11 cellular contexts compared by ENCODE assay signal in genomic region chr1:178867670-178868069, GRCh38. TPM values are rescaled to one million over a fixed set of nuclear protein-coding genes. Genes with fewer than 3 reads are reported as not detected.
A peak's percentile ranks its signal among the peaks of the same experiment; 100 is the strongest.
DNase-seq lines count a peak whose midpoint lies in the region; ATAC-seq and TF ChIP-seq lines count a peak whose summit lies in the region.
"Had no signal": no experiment of that assay in that cellular context is flagged by ENCODE, and none has a peak within 500 bp of the region (broad histone marks: within the 10 kb centered on the region; RNA-seq: fewer than 3 reads in every experiment).

No MANE protein-coding gene starts in this region.

- H4K20me1 ChIP-seq in osteoblast (ENCODE audit: insufficient read depth, low read length): no peaks in the 10 kb centered on the region

- H3K9ac ChIP-seq in endocrine pancreas (ENCODE audit: control insufficient read depth, insufficient read depth, low read length): no peak overlapping the region

- H3K36me3 ChIP-seq in endocrine pancreas (ENCODE audit: control insufficient read depth, insufficient read depth, low read length): no peaks in the 10 kb centered on the region
- H3K36me3 ChIP-seq in osteoblast (ENCODE audit: insufficient read depth, low read length): no peaks in the 10 kb centered on the region
- H3K36me3 ChIP-seq: BE2C had no signal

- peaks cover 11% of the 10 kb centered on the region for H3K4me1 Mint-ChIP-seq in stimulated activated naive CD8-positive, alpha-beta T cell treated with anti-CD3 and anti-CD28 coated beads, Interleukin-15, Interleukin-2, amounts not matched to agents 100 ng/mL and 50 ng/mL, for 24 hours (ENCODE audit: low read depth)
- H3K4me1 Mint-ChIP-seq in activated T-helper 17 cell treated with anti-CD3 and anti-CD28 coated beads, Interleukin-2, amount 50 U/mL, for 72 hours: peaks cover 5% of the 10 kb centered on the region

- peak overlapping the region; percentile 4 for H3K4me3 Mint-ChIP-seq in stimulated activated naive CD8-positive, alpha-beta T cell treated with anti-CD3 and anti-CD28 coated beads, Interleukin-15, Interleukin-2, amounts not matched to agents 100 ng/mL and 50 ng/mL, for 24 hours
- no peak overlapping the region for H3K4me3 Mint-ChIP-seq in activated T-helper 17 cell treated with anti-CD3 and anti-CD28 coated beads, Interleukin-2, amount 50 U/mL, for 72 hours

- peak overlapping the region; percentile 43 for H2AFZ ChIP-seq in osteoblast (ENCODE audit: low read length)

- peaks cover 24% of the 10 kb centered on the region for H3K4me1 ChIP-seq in endocrine pancreas (ENCODE audit: control insufficient read depth, insufficient read depth, low read length)
- peaks cover 39% of the 10 kb centered on the region for H3K4me1 ChIP-seq in osteoblast (ENCODE audit: insufficient read depth, low read length)
- H3K4me1 ChIP-seq: BE2C had no signal

- H3K27me3 Mint-ChIP-seq in stimulated activated naive CD8-positive, alpha-beta T cell treated with anti-CD3 and anti-CD28 coated beads, Interleukin-15, Interleukin-2, amounts not matched to agents 100 ng/mL and 50 ng/mL, for 24 hours: no peaks in the 10 kb centered on the region
- H3K27me3 Mint-ChIP-seq in activated T-helper 17 cell treated with anti-CD3 and anti-CD28 coated beads, Interleukin-2, amount 50 U/mL, for 72 hours: no peaks in the 10 kb centered on the region

- intact Hi-C loops in posterior cingulate gyrus (cut with DNase I): no loop called here

- no peaks in the 10 kb centered on the region for H3K9me3 Mint-ChIP-seq in stimulated activated naive CD8-positive, alpha-beta T cell treated with anti-CD3 and anti-CD28 coated beads, Interleukin-15, Interleukin-2, amounts not matched to agents 100 ng/mL and 50 ng/mL, for 24 hours
- no peaks in the 10 kb centered on the region for H3K9me3 Mint-ChIP-seq in activated T-helper 17 cell treated with anti-CD3 and anti-CD28 coated beads, Interleukin-2, amount 50 U/mL, for 72 hours

- peak overlapping the region; percentile 78 for H3K27ac ChIP-seq in osteoblast (ENCODE audit: low read depth, low read length)

- H3K4me2 ChIP-seq in osteoblast (ENCODE audit: insufficient read depth, low read length): peak overlapping the region; percentile 80

- no peak for DNase-seq in stimulated activated naive CD8-positive, alpha-beta T cell treated with anti-CD3 and anti-CD28 coated beads, Interleukin-15, Interleukin-2, amounts not matched to agents 100 U/mL and 50 U/mL, for 24 hours
- DNase-seq in osteoblast (ENCODE audit: insufficient read length, low spot score, missing footprints): no peak
- no peak for DNase-seq in NCI-H2107 treated with DMSO at 0.1 percent for 48 hours (lab: John Stamatoyannopoulos, UW; ENCODE audit: unreplicated experiment)
- DNase-seq in NCI-H1092 treated with DMSO at 0.1 percent for 48 hours (lab: John Stamatoyannopoulos, UW): no peak
- no peak for DNase-seq in posterior cingulate gyrus
- DNase-seq: BE2C, NCI-H2029 had no signal

- TF ChIP-seq CTCF in osteoblast (IDR thresholded peaks at IDR 0.05; ENCODE audit: extremely low read depth, low read depth, low read length): no peak

- peaks cover 11% of the 10 kb centered on the region for H3K36me3 Mint-ChIP-seq in stimulated activated naive CD8-positive, alpha-beta T cell treated with anti-CD3 and anti-CD28 coated beads, Interleukin-15, Interleukin-2, amounts not matched to agents 100 ng/mL and 50 ng/mL, for 24 hours (ENCODE audit: low read depth)
- no peaks in the 10 kb centered on the region for H3K36me3 Mint-ChIP-seq in activated T-helper 17 cell treated with anti-CD3 and anti-CD28 coated beads, Interleukin-2, amount 50 U/mL, for 72 hours (ENCODE audit: low read depth)

- no peak for ATAC-seq in stimulated activated naive CD8-positive, alpha-beta T cell treated with anti-CD3 and anti-CD28 coated beads, Interleukin-15, Interleukin-2, amounts not matched to agents 100 U/mL and 50 U/mL, for 24 hours
- no peak for ATAC-seq in activated T-helper 17 cell treated with anti-CD3 and anti-CD28 coated beads, Interleukin-2, amount 50 U/mL, for 72 hours (replicated peaks)

- peak overlapping the region; percentile 86 for H3K4me3 ChIP-seq in endocrine pancreas (ENCODE audit: control insufficient read depth, insufficient read depth, low read length)
- H3K4me3 ChIP-seq in osteoblast (ENCODE audit: insufficient read depth, low read length): peak overlapping the region; percentile 65

- H3K9me3 ChIP-seq in endocrine pancreas (ENCODE audit: control insufficient read depth, low read length): no peaks in the 10 kb centered on the region
- H3K9me3 ChIP-seq in osteoblast (ENCODE audit: low read depth, low read length): no peaks in the 10 kb centered on the region
- H3K9me3 ChIP-seq: BE2C had no signal

- H3K79me2 ChIP-seq in osteoblast (ENCODE audit: insufficient read depth, low read length): no peaks in the 10 kb centered on the region

- H3K27ac Mint-ChIP-seq in stimulated activated naive CD8-positive, alpha-beta T cell treated with anti-CD3 and anti-CD28 coated beads, Interleukin-15, Interleukin-2, amounts not matched to agents 100 ng/mL and 50 ng/mL, for 24 hours: peak overlapping the region; percentile 50
- H3K27ac Mint-ChIP-seq in activated T-helper 17 cell treated with anti-CD3 and anti-CD28 coated beads, Interleukin-2, amount 50 U/mL, for 72 hours: no peak overlapping the region

- H3K27me3 ChIP-seq in endocrine pancreas (ENCODE audit: control insufficient read depth, insufficient read depth, low read length) (no peaks in the 10 kb centered on the region), osteoblast (ENCODE audit: insufficient read depth, low read length) (no peaks in the 10 kb centered on the region)

RNA-seq across cellular contexts. Expression of gene ANGPTL1, which starts 3.2 kb away (rescaled TPM):
- total RNA-seq in osteoblast: 12.1 and 15.6 TPM in 2 replicates
- not detected for total RNA-seq in activated T-helper 17 cell treated with anti-CD3 and anti-CD28 coated beads, Interleukin-2, amount 50 U/mL, for 72 hours
- total RNA-seq: T-helper 1 cell treated with Interleukin-12 subunit alpha and Interleukin-12 subunit beta and Interleukin-4 antibody, amounts not matched to agents 30 ng/mL and 1 ng/mL, for 36 hours had no signal

Comparison
In these comparisons a context has a peak if more than half of its experiments do, and no peak if none do; other contexts are left out.
1. RNA of gene ANGPTL1, which starts 3.2 kb away (total RNA-seq): 12.1 to 15.6 TPM in osteoblast; not detected in activated T-helper 17 cell treated with anti-CD3 and anti-CD28 coated beads, Interleukin-2, amount 50 U/mL, for 72 hours; every median in the first group is over 10 times any median in the second.